In genomic region chr5:140181525-140181924, GRCh38 we compare ENCODE assay signal across 1 cellular context.
TF ChIP-seq lines count a peak whose summit lies in the region.

No MANE protein-coding gene starts in this region.

TF ChIP-seq in K562, 482 proteins besides CTCF, POLR2A, EP300 and RAD21:
- TF ChIP-seq CSDE1 (IDR thresholded peaks at IDR 0.05), result no peak
- TF ChIP-seq ZNF277 (CRISPR knock-in tag; IDR thresholded peaks at IDR 0.05; ENCODE audit: borderline replicate concordance), result no peak
- TF ChIP-seq PHB (CRISPR knock-in tag; IDR thresholded peaks at IDR 0.05), result no peak
- TF ChIP-seq THRAP3 (IDR thresholded peaks at IDR 0.05; ENCODE audit: borderline replicate concordance), result no peak
- TF ChIP-seq SLC30A9 (CRISPR knock-in tag; IDR thresholded peaks at IDR 0.05), result no peak
- no peak for TF ChIP-seq CCAR2 (IDR thresholded peaks at IDR 0.05; ENCODE audit: low read depth, low read length)
- no peak for TF ChIP-seq EHMT2 (IDR thresholded peaks at IDR 0.05)
- no peak for TF ChIP-seq CHD1 (IDR thresholded peaks at IDR 0.05; ENCODE audit: low read length)
- no peak for TF ChIP-seq NCOA4 (IDR thresholded peaks at IDR 0.05; ENCODE audit: partially characterized antibody)
- no peak for TF ChIP-seq ETV5 (CRISPR knock-in tag; IDR thresholded peaks at IDR 0.05; ENCODE audit: low read depth)
